ENCODE assay signal across 23 cellular contexts in genomic region chr3:78519281-78519680, GRCh38.
"Had no signal": no experiment of that assay in that cellular context is flagged by ENCODE, and none has a peak within 500 bp of the region (broad histone marks: within the 10 kb centered on the region; RNA-seq: fewer than 3 reads in every experiment).

No MANE protein-coding gene starts in this region.

- H3K27me3 Mint-ChIP-seq: activated CD4-positive, alpha-beta T cell treated with anti-CD3 and anti-CD28 coated beads for 36 hours; activated naive CD8-positive, alpha-beta T cell treated with anti-CD3 and anti-CD28 coated beads for 36 hours; activated T-cell treated with anti-CD3 and anti-CD28 coated beads, Interleukin-2, amount 50 U/mL, for 24 hours; activated T-helper 17 cell treated with anti-CD3 and anti-CD28 coated beads, Interleukin-2, amount 50 U/mL, for 72 hours; memory B cell had no signal

- ATAC-seq: activated CD4-positive, alpha-beta T cell treated with anti-CD3 and anti-CD28 coated beads for 36 hours; activated T-helper 17 cell treated with anti-CD3 and anti-CD28 coated beads, Interleukin-2, amount 50 U/mL, for 72 hours; left ventricle myocardium superior; pancreas; psoas muscle; stimulated activated naive CD8-positive, alpha-beta T cell treated with anti-CD3 and anti-CD28 coated beads, Interleukin-15, Interleukin-2, amounts not matched to agents 100 U/mL and 50 U/mL, for 24 hours; WTC11 had no signal

- H3K36me3 Mint-ChIP-seq: activated naive CD8-positive, alpha-beta T cell treated with anti-CD3 and anti-CD28 coated beads for 36 hours; memory B cell had no signal

- H3K9me3 ChIP-seq: pancreas, psoas muscle, right atrium auricular region, tibial nerve had no signal

- H3K9me3 Mint-ChIP-seq: nephron; T-helper 1 cell treated with Interleukin-12 subunit alpha and Interleukin-12 subunit beta and Interleukin-4 antibody, amounts not matched to agents 30 μg/mL and 1 μg/mL, for 36 hours had no signal

- H3K27me3 ChIP-seq: esophagus muscularis mucosa, pancreas, right atrium auricular region, tibial nerve had no signal

- H3K36me3 ChIP-seq: esophagus muscularis mucosa, pancreas, right atrium auricular region, tibial nerve had no signal

- H3K4me1 ChIP-seq: esophagus muscularis mucosa, pancreas, psoas muscle, right atrium auricular region, tibial nerve had no signal

- DNase-seq: activated CD4-positive, alpha-beta T cell treated with anti-CD3 and anti-CD28 coated beads for 36 hours; activated CD4-positive, alpha-beta T cell treated with anti-CD3 and anti-CD28 coated beads, Interleukin-2, amount 50 U/mL, for 4 hours; activated CD8-positive, alpha-beta memory T cell treated with anti-CD3 and anti-CD28 coated beads for 24 hours; activated CD8-positive, alpha-beta memory T cell treated with anti-CD3 and anti-CD28 coated beads, Interleukin-2, amount 50 U/mL, for 4 hours; activated naive CD8-positive, alpha-beta T cell treated with anti-CD3 and anti-CD28 coated beads for 36 hours; activated T-cell treated with anti-CD3 and anti-CD28 coated beads, Interleukin-2, amount 50 U/mL, for 24 hours; central memory CD4-positive, alpha-beta T cell; foreskin melanocyte; hippocampal formation; left ventricle myocardium superior; pancreas; psoas muscle; stimulated activated CD4-positive, alpha-beta T cell treated with anti-CD3 and anti-CD28 coated beads, Interleukin-4, amount 100 ng/mL, for 4 hours; stimulated activated naive CD8-positive, alpha-beta T cell treated with anti-CD3 and anti-CD28 coated beads, Interleukin-15, Interleukin-2, amounts not matched to agents 100 U/mL and 50 U/mL, for 24 hours; T1000 had no signal

- H3K27ac Mint-ChIP-seq: activated CD4-positive, alpha-beta T cell treated with anti-CD3 and anti-CD28 coated beads for 36 hours; activated naive CD8-positive, alpha-beta T cell treated with anti-CD3 and anti-CD28 coated beads for 36 hours; activated T-cell treated with anti-CD3 and anti-CD28 coated beads, Interleukin-2, amount 50 U/mL, for 24 hours; activated T-helper 17 cell treated with anti-CD3 and anti-CD28 coated beads, Interleukin-2, amount 50 U/mL, for 72 hours; memory B cell; nephron; T-helper 1 cell treated with Interleukin-12 subunit alpha and Interleukin-12 subunit beta and Interleukin-4 antibody, amounts not matched to agents 30 μg/mL and 1 μg/mL, for 36 hours; WTC11 had no signal

- H3K4me3 ChIP-seq: esophagus muscularis mucosa, pancreas, psoas muscle, right atrium auricular region, tibial nerve had no signal

- H3K27ac ChIP-seq: esophagus muscularis mucosa, pancreas, psoas muscle, right atrium auricular region, tibial nerve had no signal

- H3K4me1 Mint-ChIP-seq: activated CD4-positive, alpha-beta T cell treated with anti-CD3 and anti-CD28 coated beads for 36 hours; activated naive CD8-positive, alpha-beta T cell treated with anti-CD3 and anti-CD28 coated beads for 36 hours; activated T-helper 17 cell treated with anti-CD3 and anti-CD28 coated beads, Interleukin-2, amount 50 U/mL, for 72 hours; memory B cell had no signal

- H3K4me3 Mint-ChIP-seq: activated CD4-positive, alpha-beta T cell treated with anti-CD3 and anti-CD28 coated beads for 36 hours; activated naive CD8-positive, alpha-beta T cell treated with anti-CD3 and anti-CD28 coated beads for 36 hours; activated T-cell treated with anti-CD3 and anti-CD28 coated beads, Interleukin-2, amount 50 U/mL, for 24 hours; activated T-helper 17 cell treated with anti-CD3 and anti-CD28 coated beads, Interleukin-2, amount 50 U/mL, for 72 hours; memory B cell; nephron; T-helper 1 cell treated with Interleukin-12 subunit alpha and Interleukin-12 subunit beta and Interleukin-4 antibody, amounts not matched to agents 30 μg/mL and 1 μg/mL, for 36 hours; WTC11 had no signal
